In genomic region chr6:70686548-70687133, GRCh38 we compare ENCODE assay signal across 9 cellular contexts. TPM values are rescaled to one million over a fixed set of nuclear protein-coding genes. Genes with fewer than 3 reads are reported as not detected.
DNase-seq lines count a peak whose midpoint lies in the region; ATAC-seq, FAIRE-seq and TF ChIP-seq lines count a peak whose summit lies in the region.
"Had no signal": no experiment of that assay in that cellular context is flagged by ENCODE, and none has a peak within 500 bp of the region (broad histone marks: within the 10 kb centered on the region; RNA-seq: fewer than 3 reads in every experiment).

No MANE protein-coding gene starts in this region.

- POLR2A ChIA-PET in AG04449 (lab: Yijun Ruan, JAX), result no interaction called here

- FAIRE-seq in astrocyte (lab: Jason Lieb, UNC) (no peak), islet of Langerhans (lab: Jason Lieb, UNC) (peak; percentile 99)

- peaks cover 56% of the 10 kb centered on the region for H3K79me2 ChIP-seq in astrocyte (ENCODE audit: insufficient read depth, low read length)

- no peak overlapping the region for H3K27ac Mint-ChIP-seq in astrocyte (ENCODE audit: unreplicated experiment)
- H3K27ac Mint-ChIP-seq: stimulated activated naive B cell treated with anti-CD40 and anti-IgM and Interleukin-4, amounts not matched to agents 10 μg/mL and 1 μg/mL and 100 μg/mL, for 72 hours had no signal

- H3K4me2 ChIP-seq in astrocyte (ENCODE audit: low read length), result no peak overlapping the region

- H3K27ac ChIP-seq in astrocyte (ENCODE audit: low read depth, low read length) (no peak overlapping the region), uterus (no peak overlapping the region)

- H3K9ac ChIP-seq in astrocyte (ENCODE audit: low read length), result no peak overlapping the region

- no peak for TF ChIP-seq POLR2A in uterus (IDR thresholded peaks at IDR 0.05)

- H2AFZ ChIP-seq in astrocyte (ENCODE audit: low read depth, low read length), result no peak overlapping the region

- H3K9me3 Mint-ChIP-seq in astrocyte (ENCODE audit: unreplicated experiment), result no peaks in the 10 kb centered on the region

- TF ChIP-seq CTCF in AG04449 (IDR thresholded peaks at IDR 0.05; ENCODE audit: insufficient read depth, low read length, missing control alignments) (peak; percentile 31), GM12874 (IDR thresholded peaks at IDR 0.05; ENCODE audit: insufficient read depth, low read depth, low read length) (peak; percentile 28; the same call in 1 of the 2 replicates), astrocyte (IDR thresholded peaks at IDR 0.05; ENCODE audit: insufficient read depth, low read depth, low read length) (peak; percentile 61), uterus (IDR thresholded peaks at IDR 0.05) (peak; percentile 50 to 74 (median 62))

- H3K27me3 Mint-ChIP-seq in astrocyte (ENCODE audit: low read depth, unreplicated experiment), result no peaks in the 10 kb centered on the region
- H3K27me3 Mint-ChIP-seq: stimulated activated naive B cell treated with anti-CD40 and anti-IgM and Interleukin-4, amounts not matched to agents 10 μg/mL and 1 μg/mL and 100 μg/mL, for 72 hours had no signal

- no peaks in the 10 kb centered on the region for H3K4me1 ChIP-seq in astrocyte (ENCODE audit: insufficient read depth, low read length)
- H3K4me1 ChIP-seq in uterus, result no peaks in the 10 kb centered on the region

- no peaks in the 10 kb centered on the region for H3K36me3 Mint-ChIP-seq in astrocyte (ENCODE audit: low read depth, unreplicated experiment)

- no peak for DNase-seq in AG04449 (ENCODE audit: low read depth, low spot score)
- peak; percentile 36 for DNase-seq in NCI-H1694 treated with DMSO at 0.1 percent for 48 hours (lab: John Stamatoyannopoulos, UW)
- DNase-seq in astrocyte (ENCODE audit: low read depth), result no peak
- DNase-seq in uterus, result no peak
- no peak for DNase-seq in epidermal melanocyte (ENCODE audit: insufficient read length, low spot score)
- DNase-seq: stimulated activated naive B cell treated with anti-CD40 and anti-IgM and Interleukin-4, amounts not matched to agents 10 μg/mL and 1 μg/mL and 100 μg/mL, for 72 hours had no signal

- intact Hi-C loops in uterus (cut with DNase I; ENCODE audit: low total_unique reads), result no loop called here

- no peak for ATAC-seq in HG03378 (IDR thresholded peaks at IDR 0.05; ENCODE audit: unreplicated experiment)

- H3K36me3 ChIP-seq in astrocyte (ENCODE audit: insufficient read depth, low read length) (no peaks in the 10 kb centered on the region), uterus (no peaks in the 10 kb centered on the region)

- no peaks in the 10 kb centered on the region for H3K9me3 ChIP-seq in astrocyte (ENCODE audit: insufficient read depth, low read depth, low read length)
- no peaks in the 10 kb centered on the region for H3K9me3 ChIP-seq in uterus

- H4K20me1 ChIP-seq in astrocyte (ENCODE audit: insufficient read depth, low read length), result peaks cover 79% of the 10 kb centered on the region

- H3K4me3 Mint-ChIP-seq in astrocyte (ENCODE audit: unreplicated experiment), result no peak overlapping the region
- H3K4me3 Mint-ChIP-seq: stimulated activated naive B cell treated with anti-CD40 and anti-IgM and Interleukin-4, amounts not matched to agents 10 μg/mL and 1 μg/mL and 100 μg/mL, for 72 hours had no signal

- CTCF ChIA-PET in AG04449 (lab: Yijun Ruan, JAX), result interaction anchor here (0.8 to 3.8 kb wide), 28 partner anchors 9 to 465 kb away, joined by 3 to 33 read pairs (median 6); partner anchors contain the start of genes B3GAT2, SDHAF4 and SMAP1

- H3K27me3 ChIP-seq in astrocyte (ENCODE audit: insufficient read depth, low read length) (no peaks in the 10 kb centered on the region), uterus (no peaks in the 10 kb centered on the region)

- H3K4me3 ChIP-seq in AG04449 (ENCODE audit: low read depth, low read length), result no peak overlapping the region
- H3K4me3 ChIP-seq in astrocyte (ENCODE audit: insufficient read depth, low read depth, low read length), result no peak overlapping the region
- no peak overlapping the region for H3K4me3 ChIP-seq in uterus

- H3K4me1 Mint-ChIP-seq in astrocyte (ENCODE audit: low read depth, unreplicated experiment), result peaks cover 12% of the 10 kb centered on the region

RNA-seq across cellular contexts. Expression of gene SMAP1, which starts 19.0 kb away (rescaled TPM):
- total RNA-seq in astrocyte (22.1 and 27.3 TPM in 2 replicates), uterus (10 to 100 TPM; 14.1 to 27.4 (median 22.7) TPM)
